In the genomic region with DNA sequence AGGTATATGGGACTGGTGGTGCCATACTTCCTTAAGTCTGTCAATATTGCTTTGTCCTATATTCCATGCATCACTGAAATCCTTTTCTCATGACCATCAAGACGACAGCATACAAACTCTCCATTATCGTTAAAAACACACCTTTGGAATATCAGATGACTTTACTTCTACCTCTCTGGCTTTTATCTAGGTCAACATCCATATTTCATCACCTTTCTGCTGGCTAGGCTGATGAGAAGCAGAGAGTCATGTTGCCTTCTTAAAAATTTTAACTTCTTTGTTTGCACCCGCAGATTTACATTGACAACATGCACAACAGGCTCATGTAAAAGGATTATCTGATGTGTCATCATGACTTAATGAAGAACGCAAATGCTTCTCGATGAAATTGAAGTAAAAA, we compare ENCODE assay signal across 27 cellular contexts.
"Had no signal": no experiment of that assay in that cellular context is flagged by ENCODE, and none has a peak within 500 bp of the region (broad histone marks: within the 10 kb centered on the region; RNA-seq: fewer than 3 reads in every experiment).

No MANE protein-coding gene starts in this region.

- H3K9me3 ChIP-seq: neutrophil, ovary, psoas muscle, right lobe of liver, stomach, suprapubic skin, testis, tibial artery, transverse colon, upper lobe of right lung, uterus had no signal

- H3K4me3 ChIP-seq: ovary, psoas muscle, right lobe of liver, sigmoid colon, stomach, suprapubic skin, testis, tibial artery, transverse colon, upper lobe of right lung, uterus had no signal

- DNase-seq: naive thymus-derived CD8-positive, alpha-beta T cell; nephron progenitor cell; nucleus accumbens; ovary; posterior cingulate gyrus; psoas muscle; right cardiac atrium; right lobe of liver; sigmoid colon; small intestine; stimulated activated CD4-positive, alpha-beta T cell treated with anti-CD3 and anti-CD28 coated beads, Interleukin-15, amount 100 ng/mL, for 24 hours; stimulated activated CD4-positive, alpha-beta T cell treated with anti-CD3 and anti-CD28 coated beads, Interleukin-2, amount 100 ng/mL, for 24 hours; stimulated activated CD4-positive, alpha-beta T cell treated with anti-CD3 and anti-CD28 coated beads, Interleukin-2, amount 100 ng/mL, for 48 hours; stimulated activated CD4-positive, alpha-beta T cell treated with anti-CD3 and anti-CD28 coated beads, Interleukin-4, amount 100 ng/mL, for 24 hours; stimulated activated naive B cell treated with anti-CD40 and anti-IgM and Interleukin-4, amounts not matched to agents 10 μg/mL and 1 μg/mL and 100 μg/mL, for 72 hours; stimulated activated naive CD4-positive, alpha-beta T cell treated with Interleukin-2 at 50 U/mL for 16 hours; stomach; testis; tibial artery; transverse colon; upper lobe of right lung; uterus had no signal

- H3K4me1 ChIP-seq: parathyroid adenoma, psoas muscle, right lobe of liver, sigmoid colon, stomach, suprapubic skin, testis, tibial artery, transverse colon, upper lobe of right lung, uterus had no signal

- H3K27me3 ChIP-seq: neutrophil, ovary, sigmoid colon, stomach, suprapubic skin, testis, tibial artery, transverse colon, upper lobe of right lung had no signal

- H3K36me3 ChIP-seq: neutrophil, ovary, right lobe of liver, sigmoid colon, stomach, suprapubic skin, tibial artery, transverse colon, upper lobe of right lung, uterus had no signal

- H3K79me2 ChIP-seq: parathyroid adenoma had no signal

- H3K9ac ChIP-seq: parathyroid adenoma had no signal

- H2AFZ ChIP-seq: parathyroid adenoma had no signal

- ATAC-seq: naive thymus-derived CD8-positive, alpha-beta T cell; natural killer cell treated with Interleukin-12 subunit alpha and Interleukin-12 subunit beta and Interleukin-15 and Interleukin-18, amount 100 ng/mL, for 72 hours; psoas muscle; right cardiac atrium; right lobe of liver; stimulated activated effector memory CD8-positive, alpha-beta T cell treated with anti-CD3 and anti-CD28 coated beads, Interleukin-12 subunit alpha, Interleukin-12 subunit beta, amount 100 ng/mL, for 72 hours; stimulated activated naive B cell treated with anti-CD40 and anti-IgM and Interleukin-4, amounts not matched to agents 10 μg/mL and 1 μg/mL and 100 μg/mL, for 72 hours; upper lobe of right lung had no signal

- H3K27ac ChIP-seq: neutrophil, ovary, parathyroid adenoma, psoas muscle, right lobe of liver, sigmoid colon, stomach, suprapubic skin, testis, tibial artery, transverse colon, upper lobe of right lung, uterus had no signal
